In the genomic region with DNA sequence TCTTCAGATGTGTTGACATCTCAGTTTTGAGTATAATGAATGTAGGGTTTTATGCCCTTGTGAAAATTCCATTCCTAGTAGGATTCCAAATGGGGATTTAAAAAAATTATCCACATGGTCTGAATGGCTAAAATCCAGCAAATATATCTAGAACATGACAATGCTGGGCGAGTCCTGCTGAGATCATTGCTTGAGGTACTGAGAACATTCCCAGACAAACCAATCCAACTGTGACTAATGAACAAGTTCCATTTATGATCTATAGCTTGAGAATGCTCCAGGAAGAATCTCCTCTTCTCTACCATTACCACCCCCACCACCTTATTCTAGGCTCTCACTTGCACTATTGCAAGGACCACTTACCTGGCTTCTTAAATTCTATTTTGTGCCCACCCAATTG, we compare ENCODE assay signal across 21 cellular contexts.
DNase-seq lines count a peak whose midpoint lies in the region; ATAC-seq, FAIRE-seq and TF ChIP-seq lines count a peak whose summit lies in the region.
"Had no signal": no experiment of that assay in that cellular context is flagged by ENCODE, and none has a peak within 500 bp of the region (broad histone marks: within the 10 kb centered on the region; RNA-seq: fewer than 3 reads in every experiment).

No MANE protein-coding gene starts in this region.

- H3K4me3 ChIP-seq in bronchial epithelial cell (ENCODE audit: low read depth, low read length) (no peak overlapping the region), fibroblast of mammary gland (ENCODE audit: control insufficient read depth, low read depth, low read length) (no peak overlapping the region), gastroesophageal sphincter (no peak overlapping the region)
- H3K4me3 ChIP-seq: A549 had no signal

- H3K9me3 Mint-ChIP-seq in activated CD4-positive, alpha-beta T cell treated with anti-CD3 and anti-CD28 coated beads, Interleukin-2, amount 10 ng/mL, durations not matched to agents 24 days and 14 days = no peaks in the 10 kb centered on the region
- H3K9me3 Mint-ChIP-seq: CD8-positive, alpha-beta T cell had no signal

- no peak for ATAC-seq in gastroesophageal sphincter
- ATAC-seq: A549; CD8-positive, alpha-beta T cell; HCT116 had no signal

- H3K27me3 ChIP-seq in bronchial epithelial cell (ENCODE audit: control insufficient read depth, insufficient read depth, low read length) (no peaks in the 10 kb centered on the region), gastroesophageal sphincter (no peaks in the 10 kb centered on the region)

- H3K36me3 Mint-ChIP-seq in activated CD4-positive, alpha-beta T cell treated with anti-CD3 and anti-CD28 coated beads, Interleukin-2, amount 10 ng/mL, durations not matched to agents 24 days and 14 days (ENCODE audit: low read depth) = no peaks in the 10 kb centered on the region
- H3K36me3 Mint-ChIP-seq: CD14-positive monocyte; CD8-positive, alpha-beta T cell had no signal

- no peak for FAIRE-seq in bronchial epithelial cell (lab: Jason Lieb, UNC)
- FAIRE-seq: D721Med, G401.6, GM12891, GM19239, H54 had no signal

- H3K4me1 Mint-ChIP-seq in activated CD4-positive, alpha-beta T cell treated with anti-CD3 and anti-CD28 coated beads, Interleukin-2, amount 10 ng/mL, durations not matched to agents 24 days and 14 days = no peaks in the 10 kb centered on the region
- H3K4me1 Mint-ChIP-seq: CD14-positive monocyte had no signal

- intact Hi-C loops in activated CD4-positive, alpha-beta T cell treated with anti-CD3 and anti-CD28 coated beads, Interleukin-2, amount 10 ng/mL, durations not matched to agents 24 days and 14 days (cut with micrococcal nuclease) = no loop called here

- H3K4me1 ChIP-seq in gastroesophageal sphincter = no peaks in the 10 kb centered on the region
- H3K4me1 ChIP-seq: A549 had no signal

- H3K27ac ChIP-seq in RWPE1 (no peak overlapping the region), gastroesophageal sphincter (no peak overlapping the region)
- H3K27ac ChIP-seq: A549 had no signal

- H3K27ac Mint-ChIP-seq in activated CD4-positive, alpha-beta T cell treated with anti-CD3 and anti-CD28 coated beads, Interleukin-2, amount 10 ng/mL, durations not matched to agents 24 days and 14 days = no peak overlapping the region
- H3K27ac Mint-ChIP-seq: CD14-positive monocyte; CD8-positive, alpha-beta T cell had no signal

- TF ChIP-seq EP300 in gastroesophageal sphincter (IDR thresholded peaks at IDR 0.05) = no peak

- no peaks in the 10 kb centered on the region for H3K9me3 ChIP-seq in gastroesophageal sphincter
- H3K9me3 ChIP-seq: A549 had no signal

- WGBS in gastroesophageal sphincter (ENCODE audit: low coverage in 1 of 2), 2 donors = 22 to 70% methylated on average over 1 of the region's 1 CpG

- DNase-seq in RWPE1 (ENCODE audit: low spot score) (peak; percentile 3), bronchial epithelial cell (ENCODE audit: low read depth) (peak; percentile 77), fibroblast of mammary gland (ENCODE audit: low read depth) (peak; percentile 1), renal cortical epithelial cell (ENCODE audit: low read depth) (peak; percentile 24), KG1 (lab: John Stamatoyannopoulos, UW) (no peak)
- no peak for DNase-seq in stimulated activated CD4-positive, alpha-beta T cell treated with anti-CD3 and anti-CD28 coated beads, Interleukin-15, amount 100 ng/mL, for 24 hours
- DNase-seq in activated CD4-positive, alpha-beta T cell treated with anti-CD3 and anti-CD28 coated beads, Interleukin-2, amount 10 ng/mL, durations not matched to agents 24 days and 14 days = no peak
- DNase-seq: CD8-positive, alpha-beta T cell; COR-L47; DMS153; DMS79 treated with DMSO at 0.1 percent for 48 hours; EL had no signal

- TF ChIP-seq POLR2A in gastroesophageal sphincter (IDR thresholded peaks at IDR 0.05) = no peak

- CTCF ChIA-PET in RWPE1 (lab: Yijun Ruan, JAX) = no interaction called here

- H3K4me3 Mint-ChIP-seq in activated CD4-positive, alpha-beta T cell treated with anti-CD3 and anti-CD28 coated beads, Interleukin-2, amount 10 ng/mL, durations not matched to agents 24 days and 14 days = no peak overlapping the region
- H3K4me3 Mint-ChIP-seq: CD14-positive monocyte; CD8-positive, alpha-beta T cell had no signal

- POLR2A ChIA-PET in RWPE1 (lab: Yijun Ruan, JAX; ENCODE audit: low non-redundant PET) = no interaction called here

- H3K36me3 ChIP-seq in bronchial epithelial cell (ENCODE audit: control insufficient read depth, insufficient read depth, low read length) (no peaks in the 10 kb centered on the region), gastroesophageal sphincter (no peaks in the 10 kb centered on the region)

- TF ChIP-seq CTCF in RWPE1 (conservative IDR thresholded peaks at IDR 0.05; ENCODE audit: low read depth) (no peak), bronchial epithelial cell (IDR thresholded peaks at IDR 0.05; ENCODE audit: insufficient read depth, low read length, severe bottlenecking) (no peak), fibroblast of mammary gland (conservative IDR thresholded peaks at IDR 0.05; ENCODE audit: control insufficient read depth, insufficient read depth, low read depth, low read length) (no peak), gastroesophageal sphincter (IDR thresholded peaks at IDR 0.05) (no peak)

- H3K27me3 Mint-ChIP-seq in activated CD4-positive, alpha-beta T cell treated with anti-CD3 and anti-CD28 coated beads, Interleukin-2, amount 10 ng/mL, durations not matched to agents 24 days and 14 days = no peaks in the 10 kb centered on the region

Comparison
In these comparisons a context has a peak if more than half of its experiments do, and no peak if none do; other contexts are left out.
1. DNase-seq: peak in RWPE1 (single experiment), bronchial epithelial cell (single experiment), fibroblast of mammary gland (single experiment) and renal cortical epithelial cell (single experiment); none in stimulated activated CD4-positive, alpha-beta T cell treated with anti-CD3 and anti-CD28 coated beads, Interleukin-15, amount 100 ng/mL, for 24 hours (single experiment), activated CD4-positive, alpha-beta T cell treated with anti-CD3 and anti-CD28 coated beads, Interleukin-2, amount 10 ng/mL, durations not matched to agents 24 days and 14 days (single experiment) and KG1 (single experiment).